In the genomic region with DNA sequence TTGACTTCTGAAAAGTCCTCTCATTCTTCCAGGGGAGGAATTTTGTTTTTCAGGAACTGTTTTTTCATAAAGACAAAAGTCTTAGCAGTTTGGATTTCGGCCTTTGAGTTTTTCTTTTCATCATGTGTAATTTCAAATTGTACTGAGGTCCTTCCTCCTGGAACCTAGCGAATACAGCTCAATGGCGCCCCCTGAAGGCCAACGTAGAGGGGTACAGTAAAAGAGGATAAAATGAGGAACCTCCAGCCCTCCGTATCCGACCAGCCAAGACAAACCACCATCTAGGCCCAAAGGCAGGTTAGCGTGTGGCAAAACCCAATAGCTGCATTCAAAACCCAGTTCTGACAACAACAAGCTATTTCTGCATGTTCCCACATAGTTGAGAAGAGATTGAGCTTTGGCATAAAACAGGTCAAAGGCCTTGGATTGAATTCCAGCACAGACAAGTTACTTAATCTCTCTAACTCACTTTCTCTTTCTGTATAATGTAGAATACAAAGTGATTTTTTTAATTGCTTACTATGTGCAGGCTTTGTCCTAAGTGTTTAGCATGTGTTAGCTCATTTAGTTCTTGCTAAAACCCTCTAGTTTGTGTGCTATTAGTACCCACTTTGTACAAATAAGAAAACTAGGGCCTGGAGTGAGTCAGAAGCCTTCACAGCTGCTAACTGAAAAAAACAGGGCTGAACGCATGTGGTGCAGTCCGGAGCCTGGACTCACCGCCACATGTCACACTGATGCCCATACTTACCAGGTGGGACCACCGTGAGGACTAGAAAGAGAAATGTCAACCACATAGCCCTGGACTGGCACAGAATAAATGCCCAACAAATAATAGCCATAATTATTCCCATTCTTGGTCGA, we compare ENCODE assay signal across 8 cellular contexts. TPM values are rescaled to one million over a fixed set of nuclear protein-coding genes. Genes with fewer than 3 reads are reported as not detected.
DNase-seq lines count a peak whose midpoint lies in the region; ATAC-seq and TF ChIP-seq lines count a peak whose summit lies in the region.

No MANE protein-coding gene starts in this region.

- ATAC-seq in GM18867 (IDR thresholded peaks at IDR 0.05; ENCODE audit: unreplicated experiment) (peak; percentile 53), HG03159 (IDR thresholded peaks at IDR 0.05; ENCODE audit: unreplicated experiment) (peak; percentile 58)

- DNase-seq in AG09319 (ENCODE audit: extremely low read depth, low read depth) = peak; percentile 67
- DNase-seq in NCI-H510A treated with DMSO at 0.1 percent for 48 hours (lab: John Stamatoyannopoulos, UW) = peak; percentile 91
- DNase-seq in activated CD4-positive, alpha-beta T cell treated with anti-CD3 and anti-CD28 coated beads, Interleukin-2, amount 50 U/mL, for 1 hour = peak; percentile 95
- DNase-seq in dermis blood vessel endothelial cell = peak; percentile 94
- peak; percentile 89 to 93 for DNase-seq in lung microvascular endothelial cell (ENCODE audit: low read depth in 2 of 2)
- DNase-seq in stimulated activated CD8-positive, alpha-beta memory T cell treated with anti-CD3 and anti-CD28 coated beads, Interleukin-12 subunit alpha, Interleukin-12 subunit beta, amount 100 ng/mL, for 4 hours (ENCODE audit: low read depth) = peak; percentile 75

- peak; percentile 86 for TF ChIP-seq CTCF in AG09319 (IDR thresholded peaks at IDR 0.05; ENCODE audit: low read depth, low read length)

RNA-seq across cellular contexts. Expression of gene ETS1, which starts 43.2 kb away (rescaled TPM):
- total RNA-seq in dermis blood vessel endothelial cell (128 and 130 TPM in 2 replicates), lung microvascular endothelial cell (86.3 and 88.5 TPM in 2 replicates)

Comparison
In these comparisons a context has a peak if more than half of its experiments do, and no peak if none do; other contexts are left out.
1. Peak in every context shown above with its lines: DNase-seq and ATAC-seq.